ENCODE assay signal across 19 cellular contexts in the genomic region with DNA sequence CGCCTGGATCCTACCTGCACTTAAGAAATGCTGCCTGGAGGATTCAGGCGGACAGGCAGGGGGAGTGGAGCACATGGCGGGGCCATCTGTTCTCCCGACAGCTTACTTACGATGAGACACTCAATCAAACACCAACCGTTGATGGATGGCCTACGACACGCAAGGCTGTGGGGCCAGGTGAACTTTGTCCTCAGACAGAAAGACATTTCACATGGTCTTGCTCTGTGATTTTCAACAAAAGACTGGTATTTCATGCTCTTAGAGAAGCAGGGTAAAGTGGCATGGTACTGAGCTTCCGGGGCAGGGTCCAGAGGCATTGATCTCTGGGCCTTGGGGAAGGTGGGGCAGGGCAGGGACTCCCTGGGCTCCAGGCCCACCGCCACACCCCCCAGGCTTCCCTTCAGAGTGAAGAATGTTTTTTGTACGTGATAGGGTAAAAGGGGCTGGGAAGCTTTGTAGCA.
"Had no signal": no experiment of that assay in that cellular context is flagged by ENCODE, and none has a peak within 500 bp of the region (broad histone marks: within the 10 kb centered on the region; RNA-seq: fewer than 3 reads in every experiment).

No MANE protein-coding gene starts in this region.

- H3K9me3 ChIP-seq: neutrophil, right lobe of liver, uterus had no signal

- ATAC-seq: esophagus mucosa; left cardiac atrium; naive thymus-derived CD4-positive, alpha-beta T cell; right lobe of liver; stimulated activated naive CD8-positive, alpha-beta T cell treated with anti-CD3 and anti-CD28 coated beads, Interleukin-15, Interleukin-2, amounts not matched to agents 100 U/mL and 50 U/mL, for 24 hours had no signal

- H3K36me3 ChIP-seq: brain microvascular endothelial cell, neutrophil, right lobe of liver, uterus had no signal

- H3K4me3 ChIP-seq: lung, right lobe of liver, uterus had no signal

- H3K4me1 ChIP-seq: right lobe of liver had no signal

- H3K27ac ChIP-seq: brain microvascular endothelial cell, neutrophil, right lobe of liver, uterus had no signal

- H3K4me3 Mint-ChIP-seq: activated naive CD8-positive, alpha-beta T cell; immature natural killer cell; naive thymus-derived CD4-positive, alpha-beta T cell had no signal

- H3K27ac Mint-ChIP-seq: activated naive CD8-positive, alpha-beta T cell; immature natural killer cell; naive thymus-derived CD4-positive, alpha-beta T cell; progenitor cell of endocrine pancreas had no signal

- H3K27me3 ChIP-seq: right lobe of liver had no signal

- H3K9me3 Mint-ChIP-seq: immature natural killer cell had no signal

- DNase-seq: activated CD4-positive, alpha-beta T cell treated with anti-CD3 and anti-CD28 coated beads for 4 hours; activated CD8-positive, alpha-beta memory T cell treated with anti-CD3 and anti-CD28 coated beads for 24 hours; activated gamma-delta T cell; activated T-cell treated with anti-CD3 and anti-CD28 coated beads, Interleukin-2, amount 50 U/mL, for 1 hour; amygdala; brain microvascular endothelial cell; cerebellar nuclear complex; dermis blood vessel endothelial cell; immature natural killer cell; left cardiac atrium; naive thymus-derived CD4-positive, alpha-beta T cell; stimulated activated naive CD8-positive, alpha-beta T cell treated with anti-CD3 and anti-CD28 coated beads, Interleukin-15, Interleukin-2, amounts not matched to agents 100 U/mL and 50 U/mL, for 24 hours had no signal

- H3K36me3 Mint-ChIP-seq: activated naive CD8-positive, alpha-beta T cell; immature natural killer cell; naive thymus-derived CD4-positive, alpha-beta T cell had no signal
